Comparison of ENCODE assay signal across 10 cellular contexts in genomic region chr3:183265713-183266417, GRCh38. TPM values are rescaled to one million over a fixed set of nuclear protein-coding genes. Genes with fewer than 3 reads are reported as not detected.
DNase-seq lines count a peak whose midpoint lies in the region; ATAC-seq, FAIRE-seq and TF ChIP-seq lines count a peak whose summit lies in the region.
"Had no signal": no experiment of that assay in that cellular context is flagged by ENCODE, and none has a peak within 500 bp of the region (broad histone marks: within the 10 kb centered on the region; RNA-seq: fewer than 3 reads in every experiment).

No MANE protein-coding gene starts in this region.

- dilution Hi-C loops in keratinocyte (cut with MboI; ENCODE audit: extremely low pct_ligation_motif_present, low sequenced_read_pairs), result no loop called here

- H3K27me3 ChIP-seq in keratinocyte (ENCODE audit: control insufficient read depth, extremely low read depth, insufficient read depth, low read length), result no peaks in the 10 kb centered on the region

- peak; percentile 51 for DNase-seq in activated T-cell treated with anti-CD3 and anti-CD28 coated beads for 24 hours (ENCODE audit: low read depth)
- DNase-seq in activated T-cell treated with anti-CD3 and anti-CD28 coated beads for 4 hours, result no peak
- peak; percentile 36 for DNase-seq in activated T-cell treated with anti-CD3 and anti-CD28 coated beads, Interleukin-2, amount 50 U/mL, for 4 hours
- peak; percentile 99 for DNase-seq in keratinocyte (ENCODE audit: low read depth, low spot score)
- DNase-seq in stimulated activated effector memory CD8-positive, alpha-beta T cell treated with anti-CD3 and anti-CD28 coated beads, Interleukin-12 subunit alpha, Interleukin-12 subunit beta, amount 100 ng/mL, for 72 hours (ENCODE audit: low spot score in 2 of 2), result peak in 1 of 2 donors; percentile 60
- no peak for DNase-seq in SIG-M5 treated with dmso at 0.1 percent for 504 hours (lab: John Stamatoyannopoulos, UW; ENCODE audit: unreplicated experiment)
- DNase-seq: DND-41 had no signal

- H3K27ac ChIP-seq in keratinocyte (ENCODE audit: control insufficient read depth, insufficient read depth, low read length), result peak overlapping the region; percentile 96

- no peaks in the 10 kb centered on the region for H4K20me1 ChIP-seq in keratinocyte (ENCODE audit: control insufficient read depth, extremely low read depth, insufficient read depth, low read length)

- peaks cover 2% of the 10 kb centered on the region for H3K9me1 ChIP-seq in keratinocyte (ENCODE audit: control insufficient read depth, extremely low read depth, insufficient read depth, low read length)

- H3K27me3 Mint-ChIP-seq in activated T-cell treated with anti-CD3 and anti-CD28 coated beads, Interleukin-2, amount 50 U/mL, for 4 hours (ENCODE audit: low read depth), result peaks cover 4% of the 10 kb centered on the region

- no peak overlapping the region for H2AFZ ChIP-seq in keratinocyte (ENCODE audit: control insufficient read depth, low read length)

- no peak overlapping the region for H3K27ac Mint-ChIP-seq in stimulated activated effector memory CD8-positive, alpha-beta T cell treated with anti-CD3 and anti-CD28 coated beads, Interleukin-12 subunit alpha, Interleukin-12 subunit beta, amount 100 ng/mL, for 72 hours
- H3K27ac Mint-ChIP-seq: T-helper 1 cell treated with Interleukin-12 subunit alpha and Interleukin-12 subunit beta and Interleukin-4 antibody, amounts not matched to agents 30 μg/mL and 1 μg/mL, for 36 hours had no signal

- no peaks in the 10 kb centered on the region for H3K9me3 Mint-ChIP-seq in activated T-cell treated with anti-CD3 and anti-CD28 coated beads, Interleukin-2, amount 50 U/mL, for 4 hours
- no peaks in the 10 kb centered on the region for H3K9me3 Mint-ChIP-seq in stimulated activated effector memory CD8-positive, alpha-beta T cell treated with anti-CD3 and anti-CD28 coated beads, Interleukin-12 subunit alpha, Interleukin-12 subunit beta, amount 100 ng/mL, for 72 hours
- H3K9me3 Mint-ChIP-seq: T-helper 1 cell treated with Interleukin-12 subunit alpha and Interleukin-12 subunit beta and Interleukin-4 antibody, amounts not matched to agents 30 μg/mL and 1 μg/mL, for 36 hours had no signal

- H3K4me3 Mint-ChIP-seq in activated T-cell treated with anti-CD3 and anti-CD28 coated beads, Interleukin-2, amount 50 U/mL, for 4 hours, result no peak overlapping the region
- no peak overlapping the region for H3K4me3 Mint-ChIP-seq in stimulated activated effector memory CD8-positive, alpha-beta T cell treated with anti-CD3 and anti-CD28 coated beads, Interleukin-12 subunit alpha, Interleukin-12 subunit beta, amount 100 ng/mL, for 72 hours
- H3K4me3 Mint-ChIP-seq: T-helper 1 cell treated with Interleukin-12 subunit alpha and Interleukin-12 subunit beta and Interleukin-4 antibody, amounts not matched to agents 30 μg/mL and 1 μg/mL, for 36 hours had no signal

- H3K4me3 ChIP-seq in keratinocyte (ENCODE audit: control insufficient read depth in 2 of 3, extremely low read depth in 1 of 3, insufficient read depth in 2 of 3, low read depth in 1 of 3, low read length in 3 of 3), result peak overlapping the region; percentile 10 to 46 (median 40)

- FAIRE-seq in keratinocyte (lab: Jason Lieb, UNC), result peak; percentile 100

- peaks cover 5% of the 10 kb centered on the region for H3K4me1 Mint-ChIP-seq in activated T-cell treated with anti-CD3 and anti-CD28 coated beads, Interleukin-2, amount 50 U/mL, for 4 hours (ENCODE audit: low read depth)
- H3K4me1 Mint-ChIP-seq in stimulated activated effector memory CD8-positive, alpha-beta T cell treated with anti-CD3 and anti-CD28 coated beads, Interleukin-12 subunit alpha, Interleukin-12 subunit beta, amount 100 ng/mL, for 72 hours, result peaks cover 15% of the 10 kb centered on the region

- TF ChIP-seq CTCF in keratinocyte (optimal IDR thresholded peaks at IDR 0.05 in 1 of 3, IDR thresholded peaks at IDR 0.05 in 1 of 3, conservative IDR thresholded peaks at IDR 0.05 in 1 of 3; ENCODE audit: extremely low read depth in 1 of 3, insufficient read depth in 2 of 3, low read length in 3 of 3), result no peak

- peak overlapping the region; percentile 77 for H3K9ac ChIP-seq in keratinocyte (ENCODE audit: control insufficient read depth, extremely low read depth, insufficient read depth, low read length)

- peaks cover 21% of the 10 kb centered on the region for H3K36me3 Mint-ChIP-seq in activated T-cell treated with anti-CD3 and anti-CD28 coated beads, Interleukin-2, amount 50 U/mL, for 4 hours (ENCODE audit: insufficient read depth)
- no peaks in the 10 kb centered on the region for H3K36me3 Mint-ChIP-seq in stimulated activated effector memory CD8-positive, alpha-beta T cell treated with anti-CD3 and anti-CD28 coated beads, Interleukin-12 subunit alpha, Interleukin-12 subunit beta, amount 100 ng/mL, for 72 hours

- peaks cover 89% of the 10 kb centered on the region for H3K79me2 ChIP-seq in keratinocyte (ENCODE audit: control insufficient read depth, insufficient read depth, low read length)

- no peaks in the 10 kb centered on the region for H3K9me3 ChIP-seq in keratinocyte (ENCODE audit: control insufficient read depth, low read depth, low read length)

- peak overlapping the region; percentile 81 for H3K4me2 ChIP-seq in keratinocyte (ENCODE audit: control insufficient read depth, extremely low read depth, insufficient read depth, low read depth, low read length)

- peak; percentile 98 for ATAC-seq in activated T-cell treated with anti-CD3 and anti-CD28 coated beads, Interleukin-2, amount 50 U/mL, for 4 hours
- ATAC-seq in stimulated activated effector memory CD8-positive, alpha-beta T cell treated with anti-CD3 and anti-CD28 coated beads, Interleukin-12 subunit alpha, Interleukin-12 subunit beta, amount 100 ng/mL, for 72 hours, result peak; percentile 99
- no peak for ATAC-seq in GM19324 (IDR thresholded peaks at IDR 0.05; ENCODE audit: low FRiP score, unreplicated experiment)
- ATAC-seq in HG02870 (IDR thresholded peaks at IDR 0.05; ENCODE audit: unreplicated experiment), result no peak

- peaks cover 88% of the 10 kb centered on the region for H3K4me1 ChIP-seq in keratinocyte (ENCODE audit: control insufficient read depth, extremely low read depth, insufficient read depth, low read length)

- H3K36me3 ChIP-seq in keratinocyte (ENCODE audit: control insufficient read depth in 2 of 2, extremely low read depth in 1 of 2, insufficient read depth in 2 of 2, low read length in 2 of 2), result peaks cover 9 to 16% of the 10 kb centered on the region in 2 experiments

RNA-seq across cellular contexts. Expression of gene B3GNT5, which starts 12.8 kb away (rescaled TPM):
- 10 to 100 TPM; 24.1 to 66.6 (median 34.1) TPM for total RNA-seq in activated T-cell treated with anti-CD3 and anti-CD28 coated beads, Interleukin-2, amount 50 U/mL, for 4 hours
- 39.7 to 66.6 TPM (median 42.0 TPM) in 3 replicates for polyA plus RNA-seq in keratinocyte
- 46.3 TPM for polyA plus RNA-seq in keratinocyte (2011; ENCODE audit: low read depth)
- 17.6 and 39.0 TPM in 2 replicates for polyA plus RNA-seq in keratinocyte (2011; cell fraction: cytosol; rRNA removed)
- 36.0 and 52.1 TPM in 2 replicates for polyA plus RNA-seq in keratinocyte (2011; cell fraction: nucleus; rRNA removed)
- 35.0 and 44.0 TPM in 2 replicates for polyA plus RNA-seq in keratinocyte (2012; ENCODE audit: low replicate concordance)
- 19.5 to 104 TPM (median 62.1 TPM) in 3 replicates for polyA minus RNA-seq in keratinocyte
- 31.1 TPM for polyA minus RNA-seq in keratinocyte (2011; cell fraction: cytosol; rRNA and poly(A)+ RNA removed)
- 55.0 and 105 TPM in 2 replicates for polyA minus RNA-seq in keratinocyte (2011; cell fraction: nucleus; rRNA and poly(A)+ RNA removed)

Comparison
In these comparisons a context has a peak if more than half of its experiments do, and no peak if none do; other contexts are left out.
1. DNase-seq: peak in activated T-cell treated with anti-CD3 and anti-CD28 coated beads for 24 hours (single experiment), activated T-cell treated with anti-CD3 and anti-CD28 coated beads, Interleukin-2, amount 50 U/mL, for 4 hours (single experiment) and keratinocyte (single experiment); none in activated T-cell treated with anti-CD3 and anti-CD28 coated beads for 4 hours (single experiment) and SIG-M5 treated with dmso at 0.1 percent for 504 hours (single experiment).
2. ATAC-seq: peak in activated T-cell treated with anti-CD3 and anti-CD28 coated beads, Interleukin-2, amount 50 U/mL, for 4 hours (2 of 2) and stimulated activated effector memory CD8-positive, alpha-beta T cell treated with anti-CD3 and anti-CD28 coated beads, Interleukin-12 subunit alpha, Interleukin-12 subunit beta, amount 100 ng/mL, for 72 hours (single experiment); none in GM19324 (single experiment) and HG02870 (single experiment).